In genomic region chr12:95473440-95473946, GRCh38 we compare ENCODE assay signal across 8 cellular contexts. TPM values are rescaled to one million over a fixed set of nuclear protein-coding genes. Genes with fewer than 3 reads are reported as not detected.
DNase-seq lines count a peak whose midpoint lies in the region; ATAC-seq and TF ChIP-seq lines count a peak whose summit lies in the region.

No MANE protein-coding gene starts in this region.

- TF ChIP-seq POLR2A in adrenal gland (IDR thresholded peaks at IDR 0.05) = no peak

- peaks cover 0 to 37% (median 14%) of the 10 kb centered on the region in 3 donors for H3K36me3 Mint-ChIP-seq in CD8-positive, alpha-beta memory T cell

- peak overlapping the region; percentile 96 for H3K27ac ChIP-seq in CD8-positive, alpha-beta memory T cell (ENCODE audit: low read depth, low read length)
- H3K27ac ChIP-seq in adrenal gland (peak overlapping the region; percentile 73 to 96 (median 93)), psoas muscle (peak overlapping the region; percentile 100)

- CTCF ChIA-PET in CD8-positive, alpha-beta memory T cell (lab: Charles Lee) = interaction anchor here (0.9 to 2.0 kb wide), 5 partner anchors 9 to 400 kb away, joined by 3 to 10 read pairs (median 7); partner anchors contain the start of gene NR2C1

- no peak for TF ChIP-seq CTCF in adrenal gland (IDR thresholded peaks at IDR 0.05)
- no peak for TF ChIP-seq CTCF in psoas muscle (IDR thresholded peaks at IDR 0.05)

- H3K27me3 Mint-ChIP-seq in CD8-positive, alpha-beta memory T cell = peaks cover 1 to 4% of the 10 kb centered on the region in 2 donors

- H3K4me1 Mint-ChIP-seq in CD8-positive, alpha-beta memory T cell = peaks cover 45 to 56% (median 50%) of the 10 kb centered on the region in 3 donors

- no peaks in the 10 kb centered on the region for H3K9me3 ChIP-seq in CD8-positive, alpha-beta memory T cell (ENCODE audit: low read length)
- H3K9me3 ChIP-seq in adrenal gland (replicated peaks in 1 of 3) (no peaks in the 10 kb centered on the region), psoas muscle (no peaks in the 10 kb centered on the region)

- ATAC-seq in GM19043 (IDR thresholded peaks at IDR 0.05; ENCODE audit: low read depth, unreplicated experiment) (peak; percentile 32), HG03196 (IDR thresholded peaks at IDR 0.05; ENCODE audit: unreplicated experiment) (peak; percentile 36), left ventricle myocardium superior (peak; percentile 76), psoas muscle (peak; percentile 62 to 77 (median 66))

- WGBS in adrenal gland, 4 donors = 0 to 1% (median 0%) methylated on average over 20 to 25 of the region's 25 CpGs
- WGBS in psoas muscle, 3 donors = 0 to 1% (median 1%) methylated on average over 25 of the region's 25 CpGs

- H3K4me1 ChIP-seq in CD8-positive, alpha-beta memory T cell (ENCODE audit: insufficient read depth, low read length) = peaks cover 34% of the 10 kb centered on the region
- H3K4me1 ChIP-seq in adrenal gland (replicated peaks in 1 of 2) (peaks cover 26 to 31% of the 10 kb centered on the region in 2 donors), psoas muscle (peaks cover 25% of the 10 kb centered on the region)

- peak overlapping the region; percentile 95 to 100 (median 99) for H3K4me3 Mint-ChIP-seq in CD8-positive, alpha-beta memory T cell

- no peaks in the 10 kb centered on the region for H3K9me3 Mint-ChIP-seq in CD8-positive, alpha-beta memory T cell

- DNase-seq in CD8-positive, alpha-beta memory T cell = peak in 2 of 5 donors; percentile 4 to 41
- DNase-seq in NOMO-1 treated with dmso at 0.1 percent for 144 hours (lab: John Stamatoyannopoulos, UW; ENCODE audit: unreplicated experiment) (peak; percentile 53), adrenal gland (peak; percentile 28 to 60 (median 51)), left ventricle myocardium superior (no peak), psoas muscle (peak in 1 of 2 donors; percentile 14), NCI-H2196 (lab: John Stamatoyannopoulos, UW; ENCODE audit: unreplicated experiment) (no peak)

- peak overlapping the region; percentile 67 for H3K4me3 ChIP-seq in CD8-positive, alpha-beta memory T cell (ENCODE audit: low read length)
- H3K4me3 ChIP-seq in adrenal gland (peak overlapping the region; percentile 64 to 98 (median 80)), psoas muscle (peak overlapping the region; percentile 99)

- peak overlapping the region; percentile 82 to 100 (median 98) for H3K27ac Mint-ChIP-seq in CD8-positive, alpha-beta memory T cell

- no peaks in the 10 kb centered on the region for H3K27me3 ChIP-seq in CD8-positive, alpha-beta memory T cell (ENCODE audit: insufficient read depth, low read length, poor library complexity, severe bottlenecking)
- no peaks in the 10 kb centered on the region for H3K27me3 ChIP-seq in adrenal gland
- H3K27me3 ChIP-seq in psoas muscle (ENCODE audit: insufficient read depth in 3 of 3, low read length in 2 of 3) = no peaks in the 10 kb centered on the region

- H3K36me3 ChIP-seq in CD8-positive, alpha-beta memory T cell (ENCODE audit: insufficient read depth, low read length) = peaks cover 17% of the 10 kb centered on the region
- H3K36me3 ChIP-seq in adrenal gland (replicated peaks in 1 of 2) (peaks cover 0 to 22% of the 10 kb centered on the region in 2 donors), psoas muscle (ENCODE audit: insufficient read depth in 1 of 2, low read depth in 1 of 2) (peaks cover 2 to 26% of the 10 kb centered on the region in 2 donors)

- POLR2A ChIA-PET in CD8-positive, alpha-beta memory T cell (lab: Charles Lee) = interaction anchor here (0.5 to 1.4 kb wide), 5 partner anchors 139 to 1797 kb away, joined by 3 to 22 read pairs (median 4); partner anchors contain the start of genes CCDC38, FGD6 and VEZT

- intact Hi-C loops in adrenal gland (cut with DNase I) = no loop called here
- intact Hi-C loops in left ventricle myocardium superior (cut with micrococcal nuclease) = no loop called here
- intact Hi-C loops in psoas muscle (cut with DNase I) = loop anchor here (5.0 kb wide), 2 partner anchors 86 to 401 kb away; partner anchors contain the start of gene NR2C1 (in 1 of the 2)

RNA-seq across cellular contexts. Expression of gene METAP2, which starts 0.5 kb away (rescaled TPM):
- total RNA-seq in CD8-positive, alpha-beta memory T cell = 100 to 1,000 TPM; 109 to 129 TPM
- polyA plus RNA-seq in CD8-positive, alpha-beta memory T cell = 36.1 TPM
- total RNA-seq in adrenal gland (10 to 100 TPM; 43.2 to 93.4 (median 66.3) TPM), left ventricle myocardium superior (61.6 TPM), psoas muscle (10 to 100 TPM; 53.2 to 80.4 (median 69.6) TPM)
- polyA plus RNA-seq in adrenal gland (100 to 1,000 TPM in 1 of 3 donors, 10 to 100 TPM in 2; 55.4 to 142 (median 68.9) TPM), psoas muscle (100 to 1,000 TPM in 1 of 3 donors, 10 to 100 TPM in 2; 57.6 to 110 (median 88.5) TPM)

Comparison
In these comparisons a context has a peak if more than half of its experiments do, and no peak if none do; other contexts are left out.
1. DNase-seq: peak in NOMO-1 treated with dmso at 0.1 percent for 144 hours (single experiment) and adrenal gland (7 of 7); none in left ventricle myocardium superior (single experiment) and NCI-H2196 (single experiment).
2. intact Hi-C loops: an anchor here in psoas muscle (5.0 kb wide); none called in adrenal gland and left ventricle myocardium superior.
3. Peak in every context shown above with its lines, with median percentiles within 50 percentile points of each other: H3K27ac ChIP-seq, H3K4me3 ChIP-seq and ATAC-seq.